In the genomic region with DNA sequence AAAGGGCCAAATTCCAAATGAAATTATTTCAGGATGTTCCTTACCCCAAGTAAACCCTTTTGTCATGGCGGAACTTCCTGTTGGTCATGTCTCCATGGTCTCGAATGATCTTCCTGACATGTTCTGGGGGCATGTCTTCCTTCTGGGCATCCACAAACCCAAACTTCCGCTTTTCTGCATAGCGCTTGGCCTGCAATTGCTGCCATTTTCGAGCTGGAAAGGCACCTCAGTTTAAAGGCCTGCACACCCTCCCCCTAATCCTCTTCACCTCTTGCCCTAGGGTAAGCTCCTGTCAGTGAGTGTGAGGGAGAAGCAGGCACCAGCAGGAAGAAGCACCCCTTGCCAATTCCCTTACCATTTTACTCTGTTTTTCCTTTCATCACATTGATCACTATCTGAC, we compare ENCODE assay signal across 8 cellular contexts. TPM values are rescaled to one million over a fixed set of nuclear protein-coding genes. Genes with fewer than 3 reads are reported as not detected.
DNase-seq lines count a peak whose midpoint lies in the region; ATAC-seq, FAIRE-seq and TF ChIP-seq lines count a peak whose summit lies in the region.

No MANE protein-coding gene starts in this region.

- DNase-seq in activated CD8-positive, alpha-beta memory T cell treated with anti-CD3 and anti-CD28 coated beads, Interleukin-2, amount 10 ng/mL, durations not matched to agents 7 days and 5 days = no peak
- DNase-seq in activated CD8-positive, alpha-beta memory T cell treated with anti-CD3 and anti-CD28 coated beads, Interleukin-2, amount 50 U/mL, for 4 hours = no peak
- no peak for DNase-seq in activated CD8-positive, alpha-beta T cell treated with anti-CD3 and anti-CD28 coated beads, Interleukin-2, amount 10 ng/mL, durations not matched to agents 7 days and 5 days
- no peak for DNase-seq in kidney
- no peak for DNase-seq in thoracic aorta (ENCODE audit: low spot score)
- DNase-seq in NCI-H1092 treated with DMSO at 0.1 percent for 48 hours (lab: John Stamatoyannopoulos, UW) = no peak
- no peak for DNase-seq in SHP77 treated with DMSO at 0.1 percent for 48 hours (lab: John Stamatoyannopoulos, UW)

- peaks cover 51% of the 10 kb centered on the region for H3K36me3 Mint-ChIP-seq in activated CD8-positive, alpha-beta memory T cell treated with anti-CD3 and anti-CD28 coated beads, Interleukin-2, amount 10 ng/mL, durations not matched to agents 7 days and 5 days
- H3K36me3 Mint-ChIP-seq in activated CD8-positive, alpha-beta T cell treated with anti-CD3 and anti-CD28 coated beads, Interleukin-2, amount 10 ng/mL, durations not matched to agents 7 days and 5 days (ENCODE audit: low read depth) = peaks cover 56% of the 10 kb centered on the region

- H3K36me3 ChIP-seq in kidney (ENCODE audit: control insufficient read depth in 1 of 2, insufficient read depth in 2 of 2, low read length in 2 of 2) = peaks cover 41 to 44% of the 10 kb centered on the region in 2 donors
- H3K36me3 ChIP-seq in thoracic aorta = peaks cover 42% of the 10 kb centered on the region

- H3K9me3 ChIP-seq in kidney (ENCODE audit: control insufficient read depth in 1 of 2, low read length in 2 of 2) = no peaks in the 10 kb centered on the region
- no peaks in the 10 kb centered on the region for H3K9me3 ChIP-seq in thoracic aorta

- FAIRE-seq in kidney (lab: Jason Lieb, UNC) = no peak

- H3K4me1 ChIP-seq in kidney (ENCODE audit: control insufficient read depth in 1 of 2, insufficient read depth in 1 of 2, low read depth in 1 of 2, low read length in 2 of 2) (peaks cover 6 to 8% of the 10 kb centered on the region in 2 donors), thoracic aorta (ENCODE audit: control insufficient read depth in 1 of 2, low read depth in 2 of 2) (peaks cover 14 to 25% of the 10 kb centered on the region in 2 donors)

- no peaks in the 10 kb centered on the region for H3K27me3 ChIP-seq in thoracic aorta (replicated peaks; ENCODE audit: insufficient read depth)

- peaks cover 38% of the 10 kb centered on the region for H3K4me1 Mint-ChIP-seq in activated CD8-positive, alpha-beta memory T cell treated with anti-CD3 and anti-CD28 coated beads, Interleukin-2, amount 10 ng/mL, durations not matched to agents 7 days and 5 days
- peaks cover 33% of the 10 kb centered on the region for H3K4me1 Mint-ChIP-seq in activated CD8-positive, alpha-beta T cell treated with anti-CD3 and anti-CD28 coated beads, Interleukin-2, amount 10 ng/mL, durations not matched to agents 7 days and 5 days (ENCODE audit: low read depth)

- TF ChIP-seq CTCF in kidney (IDR thresholded peaks at IDR 0.05; ENCODE audit: borderline replicate concordance, extremely low read depth, insufficient read depth) (no peak), thoracic aorta (IDR thresholded peaks at IDR 0.05) (no peak)

- peak overlapping the region; percentile 99 for H3K4me3 Mint-ChIP-seq in activated CD8-positive, alpha-beta memory T cell treated with anti-CD3 and anti-CD28 coated beads, Interleukin-2, amount 10 ng/mL, durations not matched to agents 7 days and 5 days
- H3K4me3 Mint-ChIP-seq in activated CD8-positive, alpha-beta T cell treated with anti-CD3 and anti-CD28 coated beads, Interleukin-2, amount 10 ng/mL, durations not matched to agents 7 days and 5 days = peak overlapping the region; percentile 99

- no peaks in the 10 kb centered on the region for H3K9me3 Mint-ChIP-seq in activated CD8-positive, alpha-beta memory T cell treated with anti-CD3 and anti-CD28 coated beads, Interleukin-2, amount 10 ng/mL, durations not matched to agents 7 days and 5 days (ENCODE audit: low read depth)
- H3K9me3 Mint-ChIP-seq in activated CD8-positive, alpha-beta T cell treated with anti-CD3 and anti-CD28 coated beads, Interleukin-2, amount 10 ng/mL, durations not matched to agents 7 days and 5 days (ENCODE audit: insufficient read depth) = no peaks in the 10 kb centered on the region

- H3K4me3 ChIP-seq in kidney (ENCODE audit: low read length in 2 of 2) (peak overlapping the region; percentile 79 to 90), thoracic aorta (peak overlapping the region; percentile 86)

- peak overlapping the region in 1 of 2 donors; percentile 88 for H3K9ac ChIP-seq in kidney (ENCODE audit: low read length in 2 of 2)

- CTCF ChIA-PET in activated CD8-positive, alpha-beta memory T cell treated with anti-CD3 and anti-CD28 coated beads, Interleukin-2, amount 10 ng/mL, durations not matched to agents 7 days and 5 days (lab: Charles Lee) = interaction anchor here (0.7 to 2.6 kb wide), 6 partner anchors 12 to 355 kb away, joined by 3 to 16 read pairs (median 6); a partner anchor contains a TSS
- CTCF ChIA-PET in activated CD8-positive, alpha-beta T cell treated with anti-CD3 and anti-CD28 coated beads, Interleukin-2, amount 10 ng/mL, durations not matched to agents 7 days and 5 days (lab: Charles Lee) = interaction anchor here (0.5 to 2.0 kb wide), 6 partner anchors 10 to 98 kb away, joined by 4 to 17 read pairs (median 4); a partner anchor contains a TSS

- POLR2A ChIA-PET in activated CD8-positive, alpha-beta T cell treated with anti-CD3 and anti-CD28 coated beads, Interleukin-2, amount 10 ng/mL, durations not matched to agents 7 days and 5 days (lab: Charles Lee) = interaction anchor here (0.7 to 1.8 kb wide), 4 partner anchors 32 to 670 kb away, joined by 3 to 9 read pairs (median 5); no protein-coding TSS in a partner anchor

- no peak for ATAC-seq in activated CD8-positive, alpha-beta memory T cell treated with anti-CD3 and anti-CD28 coated beads, Interleukin-2, amount 10 ng/mL, durations not matched to agents 7 days and 5 days
- no peak for ATAC-seq in activated CD8-positive, alpha-beta T cell treated with anti-CD3 and anti-CD28 coated beads, Interleukin-2, amount 10 ng/mL, durations not matched to agents 7 days and 5 days
- ATAC-seq in thoracic aorta (ENCODE audit: insufficient number of reproducible peaks, low FRiP score, low read depth) = no peak
- ATAC-seq in HG03469 (IDR thresholded peaks at IDR 0.05; ENCODE audit: unreplicated experiment) = no peak

- H3K27ac ChIP-seq in kidney (ENCODE audit: low read depth in 2 of 2, low read length in 2 of 2) = no peak overlapping the region
- peak overlapping the region; percentile 69 to 85 for H3K27ac ChIP-seq in thoracic aorta

- H3K27me3 Mint-ChIP-seq in activated CD8-positive, alpha-beta memory T cell treated with anti-CD3 and anti-CD28 coated beads, Interleukin-2, amount 10 ng/mL, durations not matched to agents 7 days and 5 days = no peaks in the 10 kb centered on the region
- H3K27me3 Mint-ChIP-seq in activated CD8-positive, alpha-beta T cell treated with anti-CD3 and anti-CD28 coated beads, Interleukin-2, amount 10 ng/mL, durations not matched to agents 7 days and 5 days (ENCODE audit: low read depth) = no peaks in the 10 kb centered on the region

- intact Hi-C loops in kidney (cut with DNase I) = no loop called here

- peak overlapping the region; percentile 94 for H3K27ac Mint-ChIP-seq in activated CD8-positive, alpha-beta memory T cell treated with anti-CD3 and anti-CD28 coated beads, Interleukin-2, amount 10 ng/mL, durations not matched to agents 7 days and 5 days
- H3K27ac Mint-ChIP-seq in activated CD8-positive, alpha-beta T cell treated with anti-CD3 and anti-CD28 coated beads, Interleukin-2, amount 10 ng/mL, durations not matched to agents 7 days and 5 days = peak overlapping the region; percentile 94

RNA-seq across cellular contexts. Expression of a gene that starts 1.2 kb away (rescaled TPM):
- 100 to 1,000 TPM; 324 to 358 TPM for total RNA-seq in activated CD8-positive, alpha-beta memory T cell treated with anti-CD3 and anti-CD28 coated beads, Interleukin-2, amount 10 ng/mL, durations not matched to agents 7 days and 5 days
- total RNA-seq in activated CD8-positive, alpha-beta T cell treated with anti-CD3 and anti-CD28 coated beads, Interleukin-2, amount 10 ng/mL, durations not matched to agents 7 days and 5 days = 100 to 1,000 TPM; 309 to 321 TPM
- total RNA-seq in kidney (236 TPM), thoracic aorta (100 to 1,000 TPM; 184 to 186 TPM)
- polyA plus RNA-seq in kidney (ENCODE audit: insufficient read depth, low read depth, low replicate concordance) = 181 TPM

RNA-seq across cellular contexts. Expression of a gene that starts 26.7 kb away (rescaled TPM):
- total RNA-seq in activated CD8-positive, alpha-beta memory T cell treated with anti-CD3 and anti-CD28 coated beads, Interleukin-2, amount 10 ng/mL, durations not matched to agents 7 days and 5 days = under 1 TPM; 0.20 to 0.28 TPM
- under 1 TPM in 1 of 2 experiments, not detected in 1; 0.13 TPM for total RNA-seq in activated CD8-positive, alpha-beta T cell treated with anti-CD3 and anti-CD28 coated beads, Interleukin-2, amount 10 ng/mL, durations not matched to agents 7 days and 5 days
- total RNA-seq in kidney = 6.2 TPM
- 1.3 TPM for polyA plus RNA-seq in kidney (ENCODE audit: insufficient read depth, low read depth, low replicate concordance)
- total RNA-seq in thoracic aorta = 1 to 10 TPM; 7.3 to 8.3 TPM

RNA-seq across cellular contexts. Expression of a gene that starts 33.8 kb away (rescaled TPM):
- 1 to 10 TPM; 4.8 to 6.9 TPM for total RNA-seq in activated CD8-positive, alpha-beta memory T cell treated with anti-CD3 and anti-CD28 coated beads, Interleukin-2, amount 10 ng/mL, durations not matched to agents 7 days and 5 days
- total RNA-seq in activated CD8-positive, alpha-beta T cell treated with anti-CD3 and anti-CD28 coated beads, Interleukin-2, amount 10 ng/mL, durations not matched to agents 7 days and 5 days = 1 to 10 TPM; 6.2 to 6.5 TPM
- total RNA-seq in kidney (17.1 TPM), thoracic aorta (10 to 100 TPM; 16.1 to 38.9 TPM)
- polyA plus RNA-seq in kidney (ENCODE audit: insufficient read depth, low read depth, low replicate concordance) = 26.6 TPM

RNA-seq across cellular contexts. Expression of a gene that starts 38.0 kb away (rescaled TPM):
- total RNA-seq in activated CD8-positive, alpha-beta memory T cell treated with anti-CD3 and anti-CD28 coated beads, Interleukin-2, amount 10 ng/mL, durations not matched to agents 7 days and 5 days = 1 to 10 TPM in 1 of 2 experiments, under 1 TPM in 1; 0.70 to 2.0 TPM
- total RNA-seq in activated CD8-positive, alpha-beta T cell treated with anti-CD3 and anti-CD28 coated beads, Interleukin-2, amount 10 ng/mL, durations not matched to agents 7 days and 5 days = 1 to 10 TPM; 4.5 to 5.3 TPM
- 20.1 TPM for total RNA-seq in kidney
- 7.0 TPM for polyA plus RNA-seq in kidney (ENCODE audit: insufficient read depth, low read depth, low replicate concordance)
- 10 to 100 TPM; 17.6 to 19.1 TPM for total RNA-seq in thoracic aorta

RNA-seq across cellular contexts. Expression of a gene that starts 41.0 kb away (rescaled TPM):
- 10 to 100 TPM; 28.7 to 32.1 TPM for total RNA-seq in activated CD8-positive, alpha-beta memory T cell treated with anti-CD3 and anti-CD28 coated beads, Interleukin-2, amount 10 ng/mL, durations not matched to agents 7 days and 5 days
- total RNA-seq in activated CD8-positive, alpha-beta T cell treated with anti-CD3 and anti-CD28 coated beads, Interleukin-2, amount 10 ng/mL, durations not matched to agents 7 days and 5 days = 10 to 100 TPM; 29.4 to 30.8 TPM
- total RNA-seq in kidney (28.5 TPM), thoracic aorta (10 to 100 TPM; 32.7 to 41.8 TPM)
- polyA plus RNA-seq in kidney (ENCODE audit: insufficient read depth, low read depth, low replicate concordance) = 16.1 TPM

Comparison
In these comparisons a context has a peak if more than half of its experiments do, and no peak if none do; other contexts are left out.
1. H3K27ac ChIP-seq: peak in thoracic aorta (2 of 2); none in kidney (0 of 2).